Comparison of ENCODE assay signal across 27 cellular contexts in genomic region chr11:71349627-71350026, GRCh38.
"Had no signal": no experiment of that assay in that cellular context is flagged by ENCODE, and none has a peak within 500 bp of the region (broad histone marks: within the 10 kb centered on the region; RNA-seq: fewer than 3 reads in every experiment).

No MANE protein-coding gene starts in this region.

- ATAC-seq: activated CD4-positive, alpha-beta T cell treated with anti-CD3 and anti-CD28 coated beads for 36 hours; activated CD8-positive, alpha-beta memory T cell treated with anti-CD3 and anti-CD28 coated beads, Interleukin-2, amount 10 ng/mL, durations not matched to agents 7 days and 5 days; activated CD8-positive, alpha-beta T cell treated with anti-CD3 and anti-CD28 coated beads, Interleukin-2, amount 10 ng/mL, durations not matched to agents 7 days and 5 days; activated naive CD8-positive, alpha-beta T cell treated with anti-CD3 and anti-CD28 coated beads, Interleukin-2, amount 50 U/mL, for 24 hours; body of pancreas; gastroesophageal sphincter; heart right ventricle; T-helper 17 cell had no signal

- DNase-seq: activated B cell treated with CpG ODN at 0.5 μM for 24 hours; activated CD4-positive, alpha-beta memory T cell treated with anti-CD3 and anti-CD28 coated beads for 36 hours; activated CD4-positive, alpha-beta T cell treated with anti-CD3 and anti-CD28 coated beads for 36 hours; activated CD4-positive, alpha-beta T cell treated with anti-CD3 and anti-CD28 coated beads, Interleukin-2, amount 10 ng/mL, durations not matched to agents 24 days and 14 days; activated CD4-positive, CD25-positive, alpha-beta regulatory T cell treated with anti-CD3 and anti-CD28 coated beads, Interleukin-2, amount 50 U/mL, for 72 hours; activated CD8-positive, alpha-beta memory T cell treated with anti-CD3 and anti-CD28 coated beads, Interleukin-2, amount 10 ng/mL, durations not matched to agents 7 days and 5 days; activated CD8-positive, alpha-beta memory T cell treated with anti-CD3 and anti-CD28 coated beads, Interleukin-2, amount 50 U/mL, for 4 hours; activated CD8-positive, alpha-beta T cell treated with anti-CD3 and anti-CD28 coated beads, Interleukin-2, amount 10 ng/mL, durations not matched to agents 7 days and 5 days; activated naive CD4-positive, alpha-beta T cell treated with anti-CD3 and anti-CD28 coated beads for 36 hours; activated naive CD8-positive, alpha-beta T cell treated with anti-CD3 and anti-CD28 coated beads for 36 hours; activated naive CD8-positive, alpha-beta T cell treated with anti-CD3 and anti-CD28 coated beads, Interleukin-2, amount 50 U/mL, for 24 hours; activated T-cell treated with anti-CD3 and anti-CD28 coated beads, Interleukin-2, amount 50 U/mL, for 1 hour; activated T-cell treated with anti-CD3 and anti-CD28 coated beads, Interleukin-2, amount 50 U/mL, for 48 hours; adrenal gland; amygdala; body of pancreas; caudate nucleus; cortex of kidney; dermis blood vessel endothelial cell; effector CD8-positive, alpha-beta T cell; esophagus squamous epithelium; foreskin melanocyte; heart right ventricle; T-helper 17 cell; T1000; WERI-Rb-1 had no signal
